Comparison of ENCODE assay signal across 21 cellular contexts in the genomic region with DNA sequence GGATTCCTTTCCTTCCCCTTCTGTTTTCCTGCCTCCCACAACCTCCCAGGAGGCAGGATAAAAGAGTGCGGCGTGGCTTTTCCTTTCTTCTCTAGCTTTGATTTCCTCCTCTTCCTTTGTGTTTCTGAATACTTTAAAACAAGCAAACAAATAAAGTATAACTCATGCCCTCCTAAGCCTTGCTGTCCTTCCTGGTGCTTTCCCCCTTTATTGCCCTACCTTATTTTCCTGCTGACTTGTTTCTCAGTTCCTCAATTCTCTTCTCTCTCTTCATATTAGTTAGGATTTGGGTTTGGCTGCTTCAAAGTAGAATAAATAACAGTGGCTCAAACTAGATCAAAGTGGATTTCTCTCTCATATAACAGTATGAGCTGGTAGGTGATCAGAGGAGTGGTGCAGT.
DNase-seq lines count a peak whose midpoint lies in the region; ATAC-seq and TF ChIP-seq lines count a peak whose summit lies in the region.
"Had no signal": no experiment of that assay in that cellular context is flagged by ENCODE, and none has a peak within 500 bp of the region (broad histone marks: within the 10 kb centered on the region; RNA-seq: fewer than 3 reads in every experiment).

No MANE protein-coding gene starts in this region.

- DNase-seq in Right ventricle myocardium superior (no peak), left cardiac atrium (no peak), GM20000 (ENCODE audit: low spot score) (no peak)
- DNase-seq in activated naive CD8-positive, alpha-beta T cell treated with anti-CD3 and anti-CD28 coated beads for 36 hours: no peak
- DNase-seq: activated CD4-positive, alpha-beta memory T cell treated with anti-CD3 and anti-CD28 coated beads, Interleukin-2, amount 10 ng/mL, durations not matched to agents 7 days and 5 days; activated CD4-positive, CD25-positive, alpha-beta regulatory T cell treated with anti-CD3 and anti-CD28 coated beads, Interleukin-2, amount 50 U/mL, for 72 hours; DMS53; Kasumi-1; left lung; midbrain; PC-3; stimulated activated CD8-positive, alpha-beta memory T cell treated with anti-CD3 and anti-CD28 coated beads, Interleukin-4, amount 100 ng/mL, for 48 hours had no signal

- ATAC-seq in Right ventricle myocardium superior (ENCODE audit: poor library complexity) (peak; percentile 11), left cardiac atrium (no peak), GM18867 (IDR thresholded peaks at IDR 0.05; ENCODE audit: unreplicated experiment) (no peak), HG03159 (IDR thresholded peaks at IDR 0.05; ENCODE audit: unreplicated experiment) (no peak)
- ATAC-seq: natural killer cell treated with Interleukin-12 subunit alpha and Interleukin-12 subunit beta and Interleukin-15 and Interleukin-18, amount 100 ng/mL, for 72 hours; PC-3 had no signal

- H3K27ac Mint-ChIP-seq in dendritic cell treated with granulocyte-macrophage colony-stimulating factor and Interleukin-4, amounts not matched to agents 40 ng/mL and 50 ng/mL, for 4 days: peak overlapping the region; percentile 61
- H3K27ac Mint-ChIP-seq in nephron: peak overlapping the region; percentile 2 to 12 (median 11)
- no peak overlapping the region for H3K27ac Mint-ChIP-seq in activated naive CD8-positive, alpha-beta T cell treated with anti-CD3 and anti-CD28 coated beads for 36 hours
- H3K27ac Mint-ChIP-seq: activated CD4-positive, alpha-beta memory T cell treated with anti-CD3 and anti-CD28 coated beads, Interleukin-2, amount 10 ng/mL, durations not matched to agents 7 days and 5 days; activated naive CD8-positive, alpha-beta T cell; B cell; natural killer cell treated with Interleukin-12 subunit alpha and Interleukin-12 subunit beta and Interleukin-15 and Interleukin-18, amount 100 ng/mL, for 72 hours; progenitor cell of endocrine pancreas had no signal

- H3K4me1 Mint-ChIP-seq in dendritic cell treated with granulocyte-macrophage colony-stimulating factor and Interleukin-4, amounts not matched to agents 40 ng/mL and 50 ng/mL, for 4 days (ENCODE audit: low read depth): peaks cover 45% of the 10 kb centered on the region
- peaks cover 18% of the 10 kb centered on the region for H3K4me1 Mint-ChIP-seq in nephron
- peaks cover 11% of the 10 kb centered on the region for H3K4me1 Mint-ChIP-seq in activated naive CD8-positive, alpha-beta T cell treated with anti-CD3 and anti-CD28 coated beads for 36 hours

- no peaks in the 10 kb centered on the region for H3K27me3 Mint-ChIP-seq in dendritic cell treated with granulocyte-macrophage colony-stimulating factor and Interleukin-4, amounts not matched to agents 40 ng/mL and 50 ng/mL, for 4 days
- no peaks in the 10 kb centered on the region for H3K27me3 Mint-ChIP-seq in nephron (ENCODE audit: low read depth)
- H3K27me3 Mint-ChIP-seq in activated naive CD8-positive, alpha-beta T cell treated with anti-CD3 and anti-CD28 coated beads for 36 hours: no peaks in the 10 kb centered on the region
- H3K27me3 Mint-ChIP-seq: activated CD4-positive, alpha-beta memory T cell treated with anti-CD3 and anti-CD28 coated beads, Interleukin-2, amount 10 ng/mL, durations not matched to agents 7 days and 5 days; activated naive CD8-positive, alpha-beta T cell; central memory CD8-positive, alpha-beta T cell; progenitor cell of endocrine pancreas had no signal

- intact Hi-C loops in Right ventricle myocardium superior (cut with DNase I): no loop called here
- intact Hi-C loops in left cardiac atrium (cut with DNase I): no loop called here
- intact Hi-C loops in dendritic cell treated with granulocyte-macrophage colony-stimulating factor and Interleukin-4, amounts not matched to agents 40 ng/mL and 50 ng/mL, for 4 days (cut with micrococcal nuclease): no loop called here

- no peaks in the 10 kb centered on the region for H3K36me3 Mint-ChIP-seq in dendritic cell treated with granulocyte-macrophage colony-stimulating factor and Interleukin-4, amounts not matched to agents 40 ng/mL and 50 ng/mL, for 4 days (ENCODE audit: low read depth)
- H3K36me3 Mint-ChIP-seq in nephron (ENCODE audit: low read depth): no peaks in the 10 kb centered on the region
- no peaks in the 10 kb centered on the region for H3K36me3 Mint-ChIP-seq in activated naive CD8-positive, alpha-beta T cell treated with anti-CD3 and anti-CD28 coated beads for 36 hours
- H3K36me3 Mint-ChIP-seq: activated naive CD8-positive, alpha-beta T cell; natural killer cell treated with Interleukin-12 subunit alpha and Interleukin-12 subunit beta and Interleukin-15 and Interleukin-18, amount 100 ng/mL, for 72 hours had no signal

- TF ChIP-seq CTCF in nephron (IDR thresholded peaks at IDR 0.05; ENCODE audit: unreplicated experiment in 3 of 3): no peak
- TF ChIP-seq CTCF in GM20000 (IDR thresholded peaks at IDR 0.05; ENCODE audit: extremely low read depth, missing control alignments): no peak

- H3K9me3 Mint-ChIP-seq in dendritic cell treated with granulocyte-macrophage colony-stimulating factor and Interleukin-4, amounts not matched to agents 40 ng/mL and 50 ng/mL, for 4 days: peaks cover 7% of the 10 kb centered on the region
- H3K9me3 Mint-ChIP-seq in nephron: no peaks in the 10 kb centered on the region
- H3K9me3 Mint-ChIP-seq in activated naive CD8-positive, alpha-beta T cell treated with anti-CD3 and anti-CD28 coated beads for 36 hours: no peaks in the 10 kb centered on the region
- H3K9me3 Mint-ChIP-seq: activated CD4-positive, alpha-beta memory T cell treated with anti-CD3 and anti-CD28 coated beads, Interleukin-2, amount 10 ng/mL, durations not matched to agents 7 days and 5 days; central memory CD8-positive, alpha-beta T cell; natural killer cell treated with Interleukin-12 subunit alpha and Interleukin-12 subunit beta and Interleukin-15 and Interleukin-18, amount 100 ng/mL, for 72 hours had no signal

- H3K4me3 Mint-ChIP-seq in dendritic cell treated with granulocyte-macrophage colony-stimulating factor and Interleukin-4, amounts not matched to agents 40 ng/mL and 50 ng/mL, for 4 days: peak overlapping the region; percentile 21
- H3K4me3 Mint-ChIP-seq in nephron: no peak overlapping the region
- H3K4me3 Mint-ChIP-seq in activated naive CD8-positive, alpha-beta T cell treated with anti-CD3 and anti-CD28 coated beads for 36 hours: no peak overlapping the region
- H3K4me3 Mint-ChIP-seq: activated CD4-positive, alpha-beta memory T cell treated with anti-CD3 and anti-CD28 coated beads, Interleukin-2, amount 10 ng/mL, durations not matched to agents 7 days and 5 days; activated naive CD8-positive, alpha-beta T cell; B cell; central memory CD8-positive, alpha-beta T cell; natural killer cell treated with Interleukin-12 subunit alpha and Interleukin-12 subunit beta and Interleukin-15 and Interleukin-18, amount 100 ng/mL, for 72 hours had no signal
